ENCODE assay signal across 24 cellular contexts in the genomic region with DNA sequence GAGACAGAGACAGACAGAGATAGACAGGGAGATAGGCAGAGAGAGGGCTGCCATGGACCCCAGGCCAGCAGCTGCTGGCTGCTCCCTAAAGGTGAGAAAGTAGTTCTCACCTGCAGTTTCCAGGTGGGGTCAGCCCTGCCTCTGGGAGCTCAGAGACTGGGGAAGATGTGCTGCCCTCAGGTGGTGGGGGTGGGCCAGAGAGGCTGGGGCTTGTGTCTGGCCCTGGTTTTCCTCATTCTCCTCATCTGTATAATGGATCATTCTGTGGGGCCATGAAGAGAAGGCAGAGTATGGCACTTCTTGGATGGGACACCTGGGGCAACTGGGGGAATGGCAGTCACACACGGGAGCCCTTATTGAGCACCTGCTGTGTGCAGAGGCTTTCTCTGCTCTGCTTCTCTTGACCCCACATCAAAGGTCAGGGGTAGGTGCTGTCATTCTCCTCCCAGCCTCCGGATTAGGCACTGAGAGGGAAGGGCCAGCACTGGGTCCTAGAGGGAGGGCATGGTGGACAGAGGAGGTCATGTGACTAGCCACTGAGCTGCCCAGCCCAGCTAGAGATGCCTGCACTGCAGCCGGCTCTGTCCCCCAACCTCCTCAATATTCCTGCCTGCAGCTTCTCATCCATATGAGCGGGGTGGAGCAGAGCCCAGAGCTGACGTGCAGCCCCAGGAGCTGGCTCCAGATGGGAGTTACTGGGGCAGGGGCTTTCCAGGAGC. TPM values are rescaled to one million over a fixed set of nuclear protein-coding genes. Genes with fewer than 3 reads are reported as not detected.
DNase-seq lines count a peak whose midpoint lies in the region; ATAC-seq and TF ChIP-seq lines count a peak whose summit lies in the region.
"Had no signal": no experiment of that assay in that cellular context is flagged by ENCODE, and none has a peak within 500 bp of the region (broad histone marks: within the 10 kb centered on the region; RNA-seq: fewer than 3 reads in every experiment).

No MANE protein-coding gene starts in this region.

- no peaks in the 10 kb centered on the region; a peak in 2 of 22 replicates for H4K20me1 ChIP-seq in BLaER1 treated with 17β-estradiol and CSF1 and Interleukin-3, amounts not matched to agents 10 nM and 100 nM
- H4K20me1 ChIP-seq in PC-3 (ENCODE audit: low read length): no peaks in the 10 kb centered on the region

- H2AFZ ChIP-seq in PC-3 (ENCODE audit: low read length): no peak overlapping the region
- H2AFZ ChIP-seq: parathyroid adenoma had no signal

- no peaks in the 10 kb centered on the region for H3K9me2 ChIP-seq in PC-3 (replicated peaks; ENCODE audit: low read length)

- CTCF ChIA-PET in PC-3 (lab: Charles Lee): no interaction called here

- no peaks in the 10 kb centered on the region for H3K27me3 ChIP-seq in BLaER1 treated with 17β-estradiol and CSF1 and Interleukin-3, amounts not matched to agents 10 nM and 100 nM
- peaks cover 60% of the 10 kb centered on the region for H3K27me3 ChIP-seq in PC-3 (ENCODE audit: low read length)
- peaks cover 0 to 29% of the 10 kb centered on the region in 2 donors for H3K27me3 ChIP-seq in left lung
- H3K27me3 ChIP-seq: testis had no signal

- H3F3A ChIP-seq in PC-3 (ENCODE audit: low read length, unreplicated experiment): no peaks in the 10 kb centered on the region

- TF ChIP-seq CTCF in GM12874 (IDR thresholded peaks at IDR 0.05; ENCODE audit: insufficient read depth, low read depth, low read length): peak; percentile 12; the same call in 1 of the 2 replicates
- peak; percentile 34; the same call in 1 of the 2 replicates for TF ChIP-seq CTCF in PC-3 (conservative IDR thresholded peaks at IDR 0.05; ENCODE audit: low read depth, low read length)
- no peak for TF ChIP-seq CTCF in left lung (IDR thresholded peaks at IDR 0.05)

- peak; percentile 6 for DNase-seq in PC-3
- DNase-seq in iPS-NIHi7 (ENCODE audit: extremely low spot score): peak; percentile 60
- DNase-seq in SHP77 treated with DMSO at 0.1 percent for 48 hours (lab: John Stamatoyannopoulos, UW): no peak
- DNase-seq in left lung: no peak
- DNase-seq: activated CD4-positive, CD25-positive, alpha-beta regulatory T cell treated with anti-CD3 and anti-CD28 coated beads, Interleukin-2, amount 50 U/mL, for 72 hours; activated T-cell treated with anti-CD3 and anti-CD28 coated beads, Interleukin-2, amount 50 U/mL, for 24 hours; dorsolateral prefrontal cortex; lower lobe of right lung; NCI-H1694; stimulated activated CD4-positive, alpha-beta T cell treated with anti-CD3 and anti-CD28 coated beads, Interleukin-4, amount 100 ng/mL, for 4 hours; stimulated activated CD8-positive, alpha-beta memory T cell treated with anti-CD3 and anti-CD28 coated beads, Interleukin-4, amount 100 ng/mL, for 48 hours had no signal

- no peaks in the 10 kb centered on the region for H3K36me3 ChIP-seq in BLaER1 treated with 17β-estradiol and CSF1 and Interleukin-3, amounts not matched to agents 10 nM and 100 nM
- no peaks in the 10 kb centered on the region for H3K36me3 ChIP-seq in PC-3 (ENCODE audit: low read depth, low read length)
- H3K36me3 ChIP-seq in left lung: no peaks in the 10 kb centered on the region
- H3K36me3 ChIP-seq: breast epithelium, esophagus muscularis mucosa, HAP-1, lower lobe of right lung, SJSA1 had no signal

- ATAC-seq in PC-3 (no peak), GM19395 (IDR thresholded peaks at IDR 0.05; ENCODE audit: unreplicated experiment) (no peak), GM21390 (IDR thresholded peaks at IDR 0.05; ENCODE audit: unreplicated experiment) (no peak), left lung (no peak)
- ATAC-seq: lower lobe of right lung had no signal

- POLR2A ChIA-PET in PC-3 (lab: Charles Lee; ENCODE audit: unreplicated experiment): no interaction called here

- H3K9ac ChIP-seq in BLaER1 treated with 17β-estradiol and CSF1 and Interleukin-3, amounts not matched to agents 10 nM and 100 nM: no peak overlapping the region
- H3K9ac ChIP-seq in PC-3 (ENCODE audit: low read length): no peak overlapping the region
- H3K9ac ChIP-seq: parathyroid adenoma had no signal

- H3K27ac ChIP-seq in BLaER1 treated with 17β-estradiol and CSF1 and Interleukin-3, amounts not matched to agents 10 nM and 100 nM: no peak overlapping the region
- H3K27ac ChIP-seq in PC-3 (ENCODE audit: low read length): no peak overlapping the region
- no peak overlapping the region for H3K27ac ChIP-seq in left lung
- H3K27ac ChIP-seq: parathyroid adenoma, SJSA1 had no signal

- intact Hi-C loops in PC-3 (cut with micrococcal nuclease) (no loop called here), left lung (cut with DNase I) (no loop called here)

- BruUV-seq in PC-3 (replicated peaks; lab: Mats Ljungman, UMichigan): no TSS peak

- H3K9me3 ChIP-seq in BLaER1 treated with 17β-estradiol and CSF1 and Interleukin-3, amounts not matched to agents 10 nM and 100 nM (replicated peaks in 1 of 11): no peaks in the 10 kb centered on the region
- H3K9me3 ChIP-seq in PC-3 (ENCODE audit: low read length) (no peaks in the 10 kb centered on the region), left lung (no peaks in the 10 kb centered on the region)
- H3K9me3 ChIP-seq: breast epithelium, esophagus muscularis mucosa, HAP-1, lower lobe of right lung, SJSA1, testis had no signal

- peaks cover 41 to 63% (median 54%) of the 10 kb centered on the region in 10 experiments for H3K4me1 ChIP-seq in BLaER1 treated with 17β-estradiol and CSF1 and Interleukin-3, amounts not matched to agents 10 nM and 100 nM
- H3K4me1 ChIP-seq in PC-3 (ENCODE audit: insufficient read depth, low read length): no peaks in the 10 kb centered on the region
- peaks cover 0 to under 1% of the 10 kb centered on the region in 2 donors for H3K4me1 ChIP-seq in left lung
- H3K4me1 ChIP-seq: breast epithelium, HAP-1, parathyroid adenoma, SJSA1 had no signal

- no peak overlapping the region for H3K4me3 ChIP-seq in BLaER1 treated with 17β-estradiol and CSF1 and Interleukin-3, amounts not matched to agents 10 nM and 100 nM
- H3K4me3 ChIP-seq in PC-3 (ENCODE audit: low read length) (no peak overlapping the region), left lung (no peak overlapping the region)
- H3K4me3 ChIP-seq: breast epithelium, dorsolateral prefrontal cortex, esophagus muscularis mucosa, HAP-1, lower lobe of right lung, SJSA1, testis had no signal

- H3K4me2 ChIP-seq in BLaER1 treated with 17β-estradiol and CSF1 and Interleukin-3, amounts not matched to agents 10 nM and 100 nM: peak overlapping the region; percentile 20 to 65 (median 38); a peak in 14 of 22 replicates
- H3K4me2 ChIP-seq in PC-3 (ENCODE audit: low read length): no peak overlapping the region

- H3K79me2 ChIP-seq in PC-3 (ENCODE audit: low read length): no peaks in the 10 kb centered on the region
- H3K79me2 ChIP-seq: parathyroid adenoma had no signal

RNA-seq across cellular contexts. Expression of a gene that starts 4.1 kb away (rescaled TPM):
- total RNA-seq in PC-3 (2014; rRNA removed): not detected in 2 replicates
- total RNA-seq in left lung: under 1 TPM; 0.16 to 0.20 TPM
- total RNA-seq: M059J; myocyte; SJSA1; T-helper 2 cell treated with Interferon-gamma antibody and Interleukin-4, amounts not matched to agents 100 ng/mL and 5 ng/mL, for 36 hours had no signal

Comparison
In these comparisons a context has a peak if more than half of its experiments do, and no peak if none do; other contexts are left out.
1. CTCF ChIP-seq: peak in GM12874 (single experiment) and PC-3 (single experiment); none in left lung (0 of 2).
2. DNase-seq: peak in PC-3 (single experiment) and iPS-NIHi7 (single experiment); none in SHP77 treated with DMSO at 0.1 percent for 48 hours (single experiment) and left lung (0 of 2).